In the genomic region with DNA sequence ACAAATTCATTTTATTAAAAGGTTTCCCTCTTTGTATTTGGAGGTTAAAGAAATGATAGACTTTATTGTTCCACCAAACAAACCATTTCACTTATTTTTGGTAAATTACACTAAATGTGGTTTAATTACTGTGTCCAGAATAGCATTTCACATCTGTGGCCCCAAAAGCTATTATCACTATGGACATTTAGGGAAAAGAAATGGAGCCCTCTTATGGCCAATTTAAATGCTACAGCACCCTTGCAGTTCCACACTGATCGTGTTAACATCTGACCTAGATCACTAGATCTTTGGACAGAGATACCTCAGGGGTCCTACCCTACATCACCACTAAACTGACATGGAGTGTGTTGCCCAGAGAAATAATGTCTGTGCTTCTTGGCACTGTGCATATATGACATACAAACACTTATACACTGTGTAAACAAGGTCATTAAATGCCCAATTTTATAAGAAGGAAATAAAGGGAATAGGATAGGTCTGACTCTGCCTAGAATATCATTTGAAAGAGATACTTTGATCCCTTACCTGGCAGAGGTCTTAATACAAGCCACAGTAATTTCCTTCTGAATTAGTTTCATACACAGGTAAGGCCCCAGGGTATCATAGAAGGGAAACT, we compare ENCODE assay signal across 9 cellular contexts.
DNase-seq lines count a peak whose midpoint lies in the region; ATAC-seq and TF ChIP-seq lines count a peak whose summit lies in the region.
"Had no signal": no experiment of that assay in that cellular context is flagged by ENCODE, and none has a peak within 500 bp of the region (broad histone marks: within the 10 kb centered on the region; RNA-seq: fewer than 3 reads in every experiment).

No MANE protein-coding gene starts in this region.

- H3K9me3 Mint-ChIP-seq in HFFc6 (no peaks in the 10 kb centered on the region), naive B cell (peaks cover 0 to 2% (median 0%) of the 10 kb centered on the region in 7 donors)

- no peaks in the 10 kb centered on the region for H3K79me2 ChIP-seq in OCI-LY1 (ENCODE audit: insufficient read depth, low read length)

- no peak overlapping the region for H3K4me2 ChIP-seq in OCI-LY1 (ENCODE audit: low read length)

- H2AFZ ChIP-seq in OCI-LY1 (ENCODE audit: low read length): no peak overlapping the region

- H3K4me1 Mint-ChIP-seq in HFFc6 (ENCODE audit: low read depth) (peaks cover 26% of the 10 kb centered on the region), naive B cell (no peaks in the 10 kb centered on the region)

- H3K36me3 ChIP-seq in OCI-LY1 (ENCODE audit: insufficient read depth, low read length): no peaks in the 10 kb centered on the region
- H3K36me3 ChIP-seq: SJCRH30 had no signal

- H3K4me1 ChIP-seq in OCI-LY1 (ENCODE audit: insufficient read depth, low read length, severe bottlenecking): no peaks in the 10 kb centered on the region

- H3K4me3 ChIP-seq in OCI-LY1 (ENCODE audit: low read depth, low read length, poor library complexity, severe bottlenecking) (no peak overlapping the region), dorsolateral prefrontal cortex (no peak overlapping the region)
- H3K4me3 ChIP-seq: SJCRH30 had no signal

- no peak overlapping the region for H3K9ac ChIP-seq in OCI-LY1 (ENCODE audit: low read length)

- H3K27ac Mint-ChIP-seq in HFFc6: no peak overlapping the region
- no peak overlapping the region for H3K27ac Mint-ChIP-seq in naive B cell

- intact Hi-C loops in dorsolateral prefrontal cortex (cut with DNase I): loop anchor here (5.0 to 10.0 kb wide), 2 partner anchors 637 to 639 kb away; no protein-coding TSS in a partner anchor

- no peaks in the 10 kb centered on the region for H3K9me3 ChIP-seq in OCI-LY1 (ENCODE audit: low read length)
- H3K9me3 ChIP-seq: SJCRH30 had no signal

- DNase-seq in DMS53 treated with DMSO at 0.1 percent for 48 hours (lab: John Stamatoyannopoulos, UW; ENCODE audit: unreplicated experiment): peak; percentile 37
- peak; percentile 41 for DNase-seq in HFFc6
- no peak for DNase-seq in dorsolateral prefrontal cortex
- no peak for DNase-seq in naive B cell
- DNase-seq in SK-N-DZ (ENCODE audit: low spot score): no peak

- H3K36me3 Mint-ChIP-seq in HFFc6 (ENCODE audit: low read depth): no peaks in the 10 kb centered on the region
- no peaks in the 10 kb centered on the region for H3K36me3 Mint-ChIP-seq in naive B cell

- TF ChIP-seq CTCF in HFFc6 (IDR thresholded peaks at IDR 0.05): peak; percentile 80
- peak; percentile 53; the same call in 1 of the 2 replicates for TF ChIP-seq CTCF in OCI-LY1 (IDR thresholded peaks at IDR 0.05; ENCODE audit: low read length)
- peak; percentile 23 to 76 (median 62) for TF ChIP-seq CTCF in dorsolateral prefrontal cortex (IDR thresholded peaks at IDR 0.05 in 54 of 56, conservative IDR thresholded peaks at IDR 0.05 in 2 of 56; ENCODE audit: low read depth in 1 of 56, partially characterized antibody in 56 of 56)

- no peaks in the 10 kb centered on the region for H3K9me2 ChIP-seq in OCI-LY1 (ENCODE audit: low read depth, low read length)

- H3K27ac ChIP-seq in OCI-LY1 (ENCODE audit: low read depth, low read length, poor library complexity, severe bottlenecking) (no peak overlapping the region), dorsolateral prefrontal cortex (no peak overlapping the region)
- H3K27ac ChIP-seq: SJCRH30 had no signal

- no peaks in the 10 kb centered on the region for H4K20me1 ChIP-seq in OCI-LY1 (ENCODE audit: insufficient read depth, low read length)

- ATAC-seq in naive B cell (ENCODE audit: low read depth in 2 of 2) (peak; percentile 43 to 45), GM19328 (IDR thresholded peaks at IDR 0.05; ENCODE audit: unreplicated experiment) (no peak), GM18502 (IDR thresholded peaks at IDR 0.05; ENCODE audit: poor library complexity, unreplicated experiment) (no peak)

- H3K27me3 ChIP-seq in OCI-LY1 (ENCODE audit: insufficient read depth, low read length): no peaks in the 10 kb centered on the region
- H3K27me3 ChIP-seq in dorsolateral prefrontal cortex: peaks cover 0 to 3% (median 0%) of the 10 kb centered on the region in 45 donors
- H3K27me3 ChIP-seq: SJCRH30 had no signal

- H3K4me3 Mint-ChIP-seq in HFFc6 (no peak overlapping the region), naive B cell (no peak overlapping the region)

- H3F3A ChIP-seq in OCI-LY1 (ENCODE audit: insufficient read depth, low read length): no peaks in the 10 kb centered on the region

- H3K27me3 Mint-ChIP-seq in HFFc6 (ENCODE audit: insufficient read depth): peaks cover 4% of the 10 kb centered on the region
- H3K27me3 Mint-ChIP-seq in naive B cell: peaks cover 0 to 14% (median 13%) of the 10 kb centered on the region in 3 donors

Comparison
In these comparisons a context has a peak if more than half of its experiments do, and no peak if none do; other contexts are left out.
1. DNase-seq: peak in DMS53 treated with DMSO at 0.1 percent for 48 hours (single experiment) and HFFc6 (single experiment); none in dorsolateral prefrontal cortex (0 of 10), naive B cell (single experiment) and SK-N-DZ (single experiment).
2. ATAC-seq: peak in naive B cell (2 of 2); none in GM19328 (single experiment) and GM18502 (single experiment).
3. Peak in every context shown above with its lines, with median percentiles within 50 percentile points of each other: CTCF ChIP-seq.